In genomic region chr5:157611571-157612067, GRCh38 we compare ENCODE assay signal across 12 cellular contexts. TPM values are rescaled to one million over a fixed set of nuclear protein-coding genes. Genes with fewer than 3 reads are reported as not detected.
DNase-seq lines count a peak whose midpoint lies in the region; ATAC-seq and TF ChIP-seq lines count a peak whose summit lies in the region.
"Had no signal": no experiment of that assay in that cellular context is flagged by ENCODE, and none has a peak within 500 bp of the region (broad histone marks: within the 10 kb centered on the region; RNA-seq: fewer than 3 reads in every experiment).

No MANE protein-coding gene starts in this region.

- DNase-seq in activated T-cell treated with anti-CD3 and anti-CD28 coated beads, Interleukin-2, amount 50 U/mL, for 72 hours, result no peak
- DNase-seq in activated T-cell treated with anti-CD3 and anti-CD28 coated beads for 4 hours (no peak), WERI-Rb-1 (no peak), foreskin melanocyte (no peak), NCI-H1092 (lab: John Stamatoyannopoulos, UW) (no peak), NCI-H2227 (lab: John Stamatoyannopoulos, UW; ENCODE audit: unreplicated experiment) (no peak)
- DNase-seq: activated T-cell treated with anti-CD3 and anti-CD28 coated beads, Interleukin-2, amount 50 U/mL, for 48 hours; CD4-positive, CD25-positive, alpha-beta regulatory T cell; midbrain had no signal

- peak overlapping the region in 1 of 2 donors; percentile 5 for H3K4me3 Mint-ChIP-seq in activated T-cell treated with anti-CD3 and anti-CD28 coated beads, Interleukin-2, amount 50 U/mL, for 72 hours
- no peak overlapping the region for H3K4me3 Mint-ChIP-seq in stimulated activated naive CD8-positive, alpha-beta T cell treated with anti-CD3 and anti-CD28 coated beads, Interleukin-15, Interleukin-2, amounts not matched to agents 100 ng/mL and 50 ng/mL, for 24 hours

- H3K36me3 Mint-ChIP-seq in activated T-cell treated with anti-CD3 and anti-CD28 coated beads, Interleukin-2, amount 50 U/mL, for 72 hours (ENCODE audit: insufficient read depth in 2 of 2), result peaks cover 0 to 1% of the 10 kb centered on the region in 2 donors
- H3K36me3 Mint-ChIP-seq in stimulated activated naive CD8-positive, alpha-beta T cell treated with anti-CD3 and anti-CD28 coated beads, Interleukin-15, Interleukin-2, amounts not matched to agents 100 ng/mL and 50 ng/mL, for 24 hours (ENCODE audit: low read depth), result peaks cover 4% of the 10 kb centered on the region
- H3K36me3 Mint-ChIP-seq: CD4-positive, CD25-positive, alpha-beta regulatory T cell had no signal

- ATAC-seq in activated T-cell treated with anti-CD3 and anti-CD28 coated beads, Interleukin-2, amount 50 U/mL, for 72 hours (replicated peaks in 1 of 2), result peak; percentile 16 to 40
- ATAC-seq in HG02852 (IDR thresholded peaks at IDR 0.05; ENCODE audit: unreplicated experiment), result peak; percentile 76

- no peaks in the 10 kb centered on the region for H3K27me3 Mint-ChIP-seq in activated T-cell treated with anti-CD3 and anti-CD28 coated beads, Interleukin-2, amount 50 U/mL, for 72 hours (ENCODE audit: low read depth)
- peaks cover 3% of the 10 kb centered on the region for H3K27me3 Mint-ChIP-seq in stimulated activated naive CD8-positive, alpha-beta T cell treated with anti-CD3 and anti-CD28 coated beads, Interleukin-15, Interleukin-2, amounts not matched to agents 100 ng/mL and 50 ng/mL, for 24 hours
- H3K27me3 Mint-ChIP-seq: CD4-positive, CD25-positive, alpha-beta regulatory T cell had no signal

- H3K9me3 ChIP-seq in WERI-Rb-1 (ENCODE audit: severe bottlenecking), result no peaks in the 10 kb centered on the region

- peaks cover 61% of the 10 kb centered on the region for H3K4me1 Mint-ChIP-seq in activated T-cell treated with anti-CD3 and anti-CD28 coated beads, Interleukin-2, amount 50 U/mL, for 72 hours (ENCODE audit: low read depth)
- peaks cover 59% of the 10 kb centered on the region for H3K4me1 Mint-ChIP-seq in stimulated activated naive CD8-positive, alpha-beta T cell treated with anti-CD3 and anti-CD28 coated beads, Interleukin-15, Interleukin-2, amounts not matched to agents 100 ng/mL and 50 ng/mL, for 24 hours (ENCODE audit: low read depth)

- no peak overlapping the region for H3K4me3 ChIP-seq in WERI-Rb-1 (ENCODE audit: low read depth, low read length)

- H3K27me3 ChIP-seq in WERI-Rb-1 (ENCODE audit: insufficient read depth, low read depth, severe bottlenecking), result no peaks in the 10 kb centered on the region

- H3K27ac Mint-ChIP-seq in activated T-cell treated with anti-CD3 and anti-CD28 coated beads, Interleukin-2, amount 50 U/mL, for 72 hours, result peak overlapping the region; percentile 15
- H3K27ac Mint-ChIP-seq in stimulated activated naive CD8-positive, alpha-beta T cell treated with anti-CD3 and anti-CD28 coated beads, Interleukin-15, Interleukin-2, amounts not matched to agents 100 ng/mL and 50 ng/mL, for 24 hours, result peak overlapping the region; percentile 78

- no peak for TF ChIP-seq CTCF in WERI-Rb-1 (IDR thresholded peaks at IDR 0.05; ENCODE audit: low read depth, low read length)

- no peaks in the 10 kb centered on the region for H3K9me3 Mint-ChIP-seq in activated T-cell treated with anti-CD3 and anti-CD28 coated beads, Interleukin-2, amount 50 U/mL, for 72 hours
- no peaks in the 10 kb centered on the region for H3K9me3 Mint-ChIP-seq in stimulated activated naive CD8-positive, alpha-beta T cell treated with anti-CD3 and anti-CD28 coated beads, Interleukin-15, Interleukin-2, amounts not matched to agents 100 ng/mL and 50 ng/mL, for 24 hours

- H3K36me3 ChIP-seq in WERI-Rb-1, result no peaks in the 10 kb centered on the region

- H3K27ac ChIP-seq in WERI-Rb-1, result peak overlapping the region; percentile 78

RNA-seq across cellular contexts. Expression of gene ADAM19, which starts 36.0 kb away (rescaled TPM):
- total RNA-seq in activated T-cell treated with anti-CD3 and anti-CD28 coated beads, Interleukin-2, amount 50 U/mL, for 72 hours, result 100 to 1,000 TPM in 1 of 2 donors, 10 to 100 TPM in 1; 50.2 to 127 TPM

RNA-seq across cellular contexts. Expression of gene SOX30, which starts 40.6 kb away (rescaled TPM):
- 1 to 10 TPM in 1 of 2 donors, under 1 TPM in 1; 0.34 to 2.0 TPM for total RNA-seq in activated T-cell treated with anti-CD3 and anti-CD28 coated beads, Interleukin-2, amount 50 U/mL, for 72 hours
- total RNA-seq: CD4-positive, CD25-positive, alpha-beta regulatory T cell; fibroblast of lung had no signal

RNA-seq across cellular contexts. Expression of gene C5orf52, which starts 59.7 kb away (rescaled TPM):
- not detected for total RNA-seq in activated T-cell treated with anti-CD3 and anti-CD28 coated beads, Interleukin-2, amount 50 U/mL, for 72 hours
- total RNA-seq: CD4-positive, CD25-positive, alpha-beta regulatory T cell; fibroblast of lung had no signal
